Comparison of ENCODE assay signal across 8 cellular contexts in genomic region chr5:54309751-54310432, GRCh38. TPM values are rescaled to one million over a fixed set of nuclear protein-coding genes. Genes with fewer than 3 reads are reported as not detected.
A peak's percentile ranks its signal among the peaks of the same experiment; 100 is the strongest.
DNase-seq lines count a peak whose midpoint lies in the region; ATAC-seq and TF ChIP-seq lines count a peak whose summit lies in the region.

No MANE protein-coding gene starts in this region.

- intact Hi-C loops in CD8-positive, alpha-beta T cell (cut with DNase I, micrococcal nuclease) = loop anchor here (1.0 to 10.0 kb wide), 19 partner anchors 68 to 1712 kb away; partner anchors contain the start of genes CDC20B (in 2 of the 2), DHX29 (in 2 of the 2), MTREX (in 2 of the 2) and NDUFS4 (in 2 of the 2)
- intact Hi-C loops in breast epithelium (cut with DNase I; ENCODE audit: low total_unique reads) = no loop called here

- peaks cover 9% of the 10 kb centered on the region for H3K4me1 ChIP-seq in CD8-positive, alpha-beta T cell (ENCODE audit: insufficient read depth, low read length)
- H3K4me1 ChIP-seq in breast epithelium (no peaks in the 10 kb centered on the region), skeletal muscle tissue (ENCODE audit: control insufficient read depth in 3 of 3, insufficient read depth in 3 of 3, low read length in 3 of 3) (peaks cover 10 to 15% (median 14%) of the 10 kb centered on the region in 3 donors)

- H3K27ac ChIP-seq in CD8-positive, alpha-beta T cell (ENCODE audit: low read depth, low read length) = peak overlapping the region; percentile 79
- peak overlapping the region; percentile 87 to 92 for H3K27ac ChIP-seq in breast epithelium
- H3K27ac ChIP-seq in skeletal muscle tissue (ENCODE audit: low read depth, low read length) = peak overlapping the region; percentile 74

- H3K4me1 Mint-ChIP-seq in CD8-positive, alpha-beta T cell (ENCODE audit: low read depth) = peaks cover 35% of the 10 kb centered on the region
- peaks cover 24% of the 10 kb centered on the region for H3K4me1 Mint-ChIP-seq in T-helper 1 cell treated with Interleukin-12 subunit alpha and Interleukin-12 subunit beta and Interleukin-4 antibody, amounts not matched to agents 30 μg/mL and 1 μg/mL, for 36 hours (ENCODE audit: low read depth)
- H3K4me1 Mint-ChIP-seq in immature natural killer cell = peaks cover 23 to 52% of the 10 kb centered on the region in 2 donors

- H3K4me3 Mint-ChIP-seq in CD8-positive, alpha-beta T cell = peak overlapping the region; percentile 90
- H3K4me3 Mint-ChIP-seq in T-helper 1 cell treated with Interleukin-12 subunit alpha and Interleukin-12 subunit beta and Interleukin-4 antibody, amounts not matched to agents 30 μg/mL and 1 μg/mL, for 36 hours = peak overlapping the region; percentile 90
- H3K4me3 Mint-ChIP-seq in immature natural killer cell = peak overlapping the region; percentile 90 to 97 (median 95)

- peak; percentile 9 for ATAC-seq in CD8-positive, alpha-beta T cell
- ATAC-seq in GM19452 (IDR thresholded peaks at IDR 0.05; ENCODE audit: unreplicated experiment) (peak; percentile 32), HG03457 (IDR thresholded peaks at IDR 0.05; ENCODE audit: unreplicated experiment) (peak; percentile 8)

- CTCF ChIA-PET in CD8-positive, alpha-beta T cell (lab: Charles Lee) = interaction anchor here (0.9 to 2.3 kb wide), 3 partner anchors 80 to 180 kb away, joined by 3 to 11 read pairs (median 3); no protein-coding TSS in a partner anchor

- DNase-seq in CD8-positive, alpha-beta T cell = peak in 6 of 7 experiments; percentile 6 to 61 (median 26)
- DNase-seq in breast epithelium (ENCODE audit: low spot score in 2 of 2) = peak in 1 of 2 donors; percentile 31
- DNase-seq in immature natural killer cell = peak in 1 of 3 donors; percentile 18
- DNase-seq in cerebellar nuclear complex (lab: John Stamatoyannopoulos, UW) = no peak

- no peaks in the 10 kb centered on the region for H3K9me3 Mint-ChIP-seq in CD8-positive, alpha-beta T cell
- no peaks in the 10 kb centered on the region for H3K9me3 Mint-ChIP-seq in T-helper 1 cell treated with Interleukin-12 subunit alpha and Interleukin-12 subunit beta and Interleukin-4 antibody, amounts not matched to agents 30 μg/mL and 1 μg/mL, for 36 hours
- H3K9me3 Mint-ChIP-seq in immature natural killer cell = no peaks in the 10 kb centered on the region

- no peak for TF ChIP-seq CTCF in CD8-positive, alpha-beta T cell (IDR thresholded peaks at IDR 0.05)
- TF ChIP-seq CTCF in breast epithelium (IDR thresholded peaks at IDR 0.05) = no peak

- no peaks in the 10 kb centered on the region for H3K27me3 ChIP-seq in CD8-positive, alpha-beta T cell (ENCODE audit: insufficient read depth, low read length)
- no peaks in the 10 kb centered on the region for H3K27me3 ChIP-seq in breast epithelium
- H3K27me3 ChIP-seq in skeletal muscle tissue (ENCODE audit: control insufficient read depth in 3 of 3, insufficient read depth in 3 of 3, low read length in 3 of 3) = no peaks in the 10 kb centered on the region

- no peaks in the 10 kb centered on the region for H3K36me3 ChIP-seq in CD8-positive, alpha-beta T cell (ENCODE audit: insufficient read depth, low read length)
- H3K36me3 ChIP-seq in breast epithelium = no peaks in the 10 kb centered on the region
- no peaks in the 10 kb centered on the region for H3K36me3 ChIP-seq in skeletal muscle tissue (ENCODE audit: control insufficient read depth in 3 of 3, insufficient read depth in 3 of 3, low read length in 3 of 3)

- peaks cover 9% of the 10 kb centered on the region for H3K36me3 Mint-ChIP-seq in CD8-positive, alpha-beta T cell
- H3K36me3 Mint-ChIP-seq in T-helper 1 cell treated with Interleukin-12 subunit alpha and Interleukin-12 subunit beta and Interleukin-4 antibody, amounts not matched to agents 30 μg/mL and 1 μg/mL, for 36 hours (ENCODE audit: low read depth) = peaks cover 2% of the 10 kb centered on the region
- no peaks in the 10 kb centered on the region for H3K36me3 Mint-ChIP-seq in immature natural killer cell

- H3K4me3 ChIP-seq in CD8-positive, alpha-beta T cell (ENCODE audit: low read depth, low read length) = peak overlapping the region; percentile 97
- H3K4me3 ChIP-seq in breast epithelium = peak overlapping the region; percentile 89 to 96 (median 96)
- peak overlapping the region; percentile 92 to 97 (median 94) for H3K4me3 ChIP-seq in skeletal muscle tissue (ENCODE audit: low read length in 3 of 3)

- no peaks in the 10 kb centered on the region for H3K9me3 ChIP-seq in CD8-positive, alpha-beta T cell (ENCODE audit: low read length)
- H3K9me3 ChIP-seq in breast epithelium (no peaks in the 10 kb centered on the region), skeletal muscle tissue (ENCODE audit: control insufficient read depth in 3 of 3, low read length in 3 of 3) (no peaks in the 10 kb centered on the region)

- peak overlapping the region; percentile 92 for H3K27ac Mint-ChIP-seq in CD8-positive, alpha-beta T cell
- H3K27ac Mint-ChIP-seq in T-helper 1 cell treated with Interleukin-12 subunit alpha and Interleukin-12 subunit beta and Interleukin-4 antibody, amounts not matched to agents 30 μg/mL and 1 μg/mL, for 36 hours = peak overlapping the region; percentile 92
- peak overlapping the region; percentile 89 to 97 (median 93) for H3K27ac Mint-ChIP-seq in immature natural killer cell

- H3K9ac ChIP-seq in skeletal muscle tissue (ENCODE audit: low read depth in 1 of 3, low read length in 3 of 3) = peak overlapping the region; percentile 93 to 94 (median 94)

- POLR2A ChIA-PET in CD8-positive, alpha-beta T cell (lab: Charles Lee) = interaction anchor here (0.6 to 2.2 kb wide), 11 partner anchors 9 to 1411 kb away, joined by 3 to 10 read pairs (median 3); partner anchors contain the start of genes CCNO and MOCS2

- peaks cover 6% of the 10 kb centered on the region for H3K27me3 Mint-ChIP-seq in CD8-positive, alpha-beta T cell (ENCODE audit: low read depth)
- peaks cover 24% of the 10 kb centered on the region for H3K27me3 Mint-ChIP-seq in T-helper 1 cell treated with Interleukin-12 subunit alpha and Interleukin-12 subunit beta and Interleukin-4 antibody, amounts not matched to agents 30 μg/mL and 1 μg/mL, for 36 hours (ENCODE audit: low read depth)
- H3K27me3 Mint-ChIP-seq in immature natural killer cell (ENCODE audit: low read depth in 3 of 3) = peaks cover 8 to 11% (median 9%) of the 10 kb centered on the region in 3 donors

- TF ChIP-seq POLR2A in breast epithelium (IDR thresholded peaks at IDR 0.05) = no peak

RNA-seq across cellular contexts. Expression of gene ARL15, which starts 0.5 kb away (rescaled TPM):
- 1 to 10 TPM; 7.4 to 7.5 TPM for total RNA-seq in CD8-positive, alpha-beta T cell
- total RNA-seq in breast epithelium (10 to 100 TPM; 29.0 to 65.0 (median 42.9) TPM), skeletal muscle tissue (42.3 TPM)
- 10 to 100 TPM; 15.0 to 20.3 (median 16.2) TPM for polyA plus RNA-seq in immature natural killer cell

Comparison
In these comparisons a context has a peak if more than half of its experiments do, and no peak if none do; other contexts are left out.
1. DNase-seq: peak in CD8-positive, alpha-beta T cell (6 of 7); none in cerebellar nuclear complex (0 of 2).
2. Peak in every context shown above with its lines, with median percentiles within 50 percentile points of each other: ATAC-seq, H3K27ac ChIP-seq, H3K4me3 ChIP-seq, H3K27ac Mint-ChIP-seq and H3K4me3 Mint-ChIP-seq.